15 cellular contexts compared by ENCODE assay signal in the genomic region with DNA sequence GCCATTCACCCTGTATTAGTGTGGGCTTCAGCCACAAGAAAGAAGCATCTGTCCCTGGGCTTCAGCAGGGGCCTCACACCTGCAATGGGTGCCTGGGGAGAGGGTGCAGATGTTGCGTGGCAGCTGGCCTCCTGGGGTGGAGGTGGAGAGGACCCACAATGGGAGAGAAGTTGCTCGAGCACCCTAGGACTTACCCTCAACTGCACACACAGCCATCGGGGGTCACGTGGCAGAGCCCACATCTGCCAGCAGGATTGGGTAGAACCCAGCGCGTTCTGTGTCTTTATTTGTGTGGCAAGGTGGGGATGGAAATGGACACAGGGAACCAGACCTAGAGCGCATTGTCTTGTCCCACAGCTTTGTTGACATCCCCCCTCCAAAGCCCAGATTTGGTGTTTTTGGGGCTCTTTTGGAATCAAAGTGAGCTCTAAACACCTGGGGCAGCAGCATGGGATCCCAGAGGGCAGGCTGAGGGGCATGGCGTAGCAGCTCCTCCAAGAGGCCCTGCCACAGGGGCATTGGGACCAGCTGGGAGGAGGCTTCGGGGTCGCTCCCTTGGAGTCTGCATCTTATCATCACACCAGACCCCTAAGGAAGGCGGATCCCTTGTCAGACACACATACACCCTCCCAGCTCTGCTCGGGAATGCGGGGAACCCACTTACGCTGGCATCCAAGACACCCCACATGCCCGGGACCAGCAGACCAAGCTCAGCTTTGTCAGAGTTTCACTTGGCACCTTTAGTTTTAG.
"Had no signal": no experiment of that assay in that cellular context is flagged by ENCODE, and none has a peak within 500 bp of the region (broad histone marks: within the 10 kb centered on the region; RNA-seq: fewer than 3 reads in every experiment).

No MANE protein-coding gene starts in this region.

- H3K27me3 ChIP-seq: ascending aorta, esophagus muscularis mucosa, vagina had no signal

- H3K27ac Mint-ChIP-seq: activated CD4-positive, alpha-beta T cell treated with anti-CD3 and anti-CD28 coated beads, Interleukin-2, amount 10 ng/mL, durations not matched to agents 7 days and 5 days; activated T-cell treated with anti-CD3 and anti-CD28 coated beads, Interleukin-2, amount 50 U/mL, for 72 hours; stimulated activated naive CD8-positive, alpha-beta T cell treated with anti-CD3 and anti-CD28 coated beads, Interleukin-15, Interleukin-2, amounts not matched to agents 100 ng/mL and 50 ng/mL, for 24 hours had no signal

- H3K36me3 Mint-ChIP-seq: natural killer cell had no signal

- H3K27me3 Mint-ChIP-seq: activated CD4-positive, alpha-beta T cell treated with anti-CD3 and anti-CD28 coated beads, Interleukin-2, amount 10 ng/mL, durations not matched to agents 7 days and 5 days; stimulated activated naive CD8-positive, alpha-beta T cell treated with anti-CD3 and anti-CD28 coated beads, Interleukin-15, Interleukin-2, amounts not matched to agents 100 ng/mL and 50 ng/mL, for 24 hours had no signal

- H3K4me3 ChIP-seq: ascending aorta, esophagus muscularis mucosa, tibial nerve, vagina had no signal

- DNase-seq: activated CD4-positive, alpha-beta T cell treated with anti-CD3 and anti-CD28 coated beads, Interleukin-2, amount 10 ng/mL, durations not matched to agents 7 days and 5 days; activated CD4-positive, CD25-positive, alpha-beta regulatory T cell; activated effector memory CD4-positive, alpha-beta T cell treated with anti-CD3 and anti-CD28 coated beads, Interleukin-2, amount 50 U/mL, for 16 hours; activated naive CD4-positive, alpha-beta T cell treated with anti-CD3 and anti-CD28 coated beads, Interleukin-2, amount 50 U/mL, for 16 hours; activated T-cell treated with anti-CD3 and anti-CD28 coated beads, Interleukin-2, amount 50 U/mL, for 72 hours; cerebellar nuclear complex; effector CD8-positive, alpha-beta T cell; left cardiac atrium; natural killer cell; retina had no signal

- H3K9me3 ChIP-seq: ascending aorta, esophagus muscularis mucosa, tibial nerve, vagina had no signal

- H3K4me3 Mint-ChIP-seq: activated CD4-positive, alpha-beta T cell treated with anti-CD3 and anti-CD28 coated beads, Interleukin-2, amount 10 ng/mL, durations not matched to agents 7 days and 5 days; activated T-cell treated with anti-CD3 and anti-CD28 coated beads, Interleukin-2, amount 50 U/mL, for 72 hours; natural killer cell; stimulated activated naive CD8-positive, alpha-beta T cell treated with anti-CD3 and anti-CD28 coated beads, Interleukin-15, Interleukin-2, amounts not matched to agents 100 ng/mL and 50 ng/mL, for 24 hours had no signal

- H3K27ac ChIP-seq: ascending aorta, esophagus muscularis mucosa, vagina had no signal

- H3K36me3 ChIP-seq: ascending aorta, tibial nerve had no signal

- ATAC-seq: activated T-cell treated with anti-CD3 and anti-CD28 coated beads, Interleukin-2, amount 50 U/mL, for 72 hours; left cardiac atrium; natural killer cell had no signal

- H3K9me3 Mint-ChIP-seq: natural killer cell; stimulated activated naive CD8-positive, alpha-beta T cell treated with anti-CD3 and anti-CD28 coated beads, Interleukin-15, Interleukin-2, amounts not matched to agents 100 ng/mL and 50 ng/mL, for 24 hours had no signal
